1 cellular context compared by ENCODE assay signal in genomic region chr1:46767649-46768282, GRCh38.
TF ChIP-seq lines count a peak whose summit lies in the region.

No MANE protein-coding gene starts in this region.

TF ChIP-seq in H1, 55 proteins besides CTCF, POLR2A, EP300 and RAD21:
- TF ChIP-seq USF2 (IDR thresholded peaks at IDR 0.05; ENCODE audit: low read length) (no peak), RBBP5 (IDR thresholded peaks at IDR 0.05; ENCODE audit: borderline replicate concordance, low read depth, low read length) (no peak), HDAC6 (IDR thresholded peaks at IDR 0.05; ENCODE audit: low read depth, low read length) (no peak), SP1 (IDR thresholded peaks at IDR 0.05; ENCODE audit: low read depth, low read length) (no peak), FOSL1 (IDR thresholded peaks at IDR 0.05; ENCODE audit: insufficient read depth, low read depth, low read length) (no peak)
